In the genomic region with DNA sequence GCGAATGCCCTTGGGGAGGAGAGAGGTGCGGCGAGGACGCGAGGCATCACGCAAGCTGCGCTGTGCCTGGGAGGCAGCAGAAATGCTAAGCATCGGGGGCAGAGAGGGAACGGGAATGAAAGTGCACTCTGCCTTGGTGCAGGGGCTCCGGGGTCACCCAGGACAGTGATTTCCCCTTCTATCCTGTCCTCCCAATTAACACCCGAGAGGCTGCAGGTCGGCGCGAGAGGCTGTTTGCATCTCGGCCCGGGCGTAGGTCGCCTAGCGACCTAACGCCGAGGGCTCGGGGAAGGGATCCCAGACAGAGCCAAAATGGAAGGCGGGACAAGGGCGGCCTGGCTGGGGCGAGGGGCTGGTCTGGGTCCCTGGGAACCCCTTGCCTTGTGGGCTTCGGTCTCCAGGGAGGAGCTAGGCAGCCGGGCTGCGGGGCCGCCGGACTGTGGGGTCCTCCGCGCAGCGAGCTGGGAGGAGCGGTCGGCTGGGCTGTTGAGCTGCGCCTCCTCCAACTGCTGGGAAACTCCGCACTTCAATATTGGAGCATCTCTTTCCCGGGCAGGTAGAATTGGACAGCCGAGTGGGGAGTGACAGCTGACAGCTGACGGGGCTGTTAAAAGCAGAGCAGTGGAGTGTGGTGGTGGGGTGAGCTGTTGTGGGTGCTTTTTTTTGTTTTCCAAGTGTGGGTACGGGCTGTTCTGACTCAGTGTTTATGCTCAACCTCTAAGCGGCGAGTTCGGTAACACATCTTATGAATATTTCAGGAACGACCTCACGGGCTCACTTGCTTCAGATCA, we compare ENCODE assay signal across 8 cellular contexts. TPM values are rescaled to one million over a fixed set of nuclear protein-coding genes. Genes with fewer than 3 reads are reported as not detected.
DNase-seq lines count a peak whose midpoint lies in the region; ATAC-seq and TF ChIP-seq lines count a peak whose summit lies in the region.

No MANE protein-coding gene starts in this region.

- in situ Hi-C loops in transverse colon (cut with MboI; ENCODE audit: low pct_ligation_motif_present in 1 of 4, low pct_unique_long_range_greater_than_20kb in 1 of 4, low sequenced_read_pairs in 3 of 4) = loop anchor here in 2 of 4 donors (25.0 kb wide), 1 partner anchor 96 kb away; no protein-coding TSS in a partner anchor

- no peak overlapping the region for H3K27ac ChIP-seq in naive thymus-derived CD4-positive, alpha-beta T cell (ENCODE audit: low read depth, low read length)
- no peak overlapping the region for H3K27ac ChIP-seq in transverse colon

- H3K27ac Mint-ChIP-seq in naive thymus-derived CD4-positive, alpha-beta T cell = peak overlapping the region in 2 of 9 donors; percentile 48 to 62

- H3K27me3 ChIP-seq in endocrine pancreas (ENCODE audit: control insufficient read depth, insufficient read depth, low read length) = peaks cover 10% of the 10 kb centered on the region
- H3K27me3 ChIP-seq in naive thymus-derived CD4-positive, alpha-beta T cell (ENCODE audit: control insufficient read depth in 2 of 2, insufficient read depth in 2 of 2, low read length in 2 of 2) = peaks cover 28 to 37% of the 10 kb centered on the region in 2 donors
- peaks cover 83% of the 10 kb centered on the region for H3K27me3 ChIP-seq in transverse colon

- H3K4me1 ChIP-seq in endocrine pancreas (ENCODE audit: control insufficient read depth, insufficient read depth, low read length) (no peaks in the 10 kb centered on the region), transverse colon (peaks cover 3 to 19% (median 15%) of the 10 kb centered on the region in 4 donors)
- H3K4me1 ChIP-seq in naive thymus-derived CD4-positive, alpha-beta T cell (ENCODE audit: control insufficient read depth in 2 of 2, insufficient read depth in 2 of 2, low read length in 2 of 2) = peaks cover 8 to 13% of the 10 kb centered on the region in 2 donors

- H3K9me3 Mint-ChIP-seq in naive thymus-derived CD4-positive, alpha-beta T cell = peaks cover 0 to 9% (median 4%) of the 10 kb centered on the region in 11 donors

- peaks cover 68 to 87% (median 79%) of the 10 kb centered on the region in 5 donors for H3K27me3 Mint-ChIP-seq in naive thymus-derived CD4-positive, alpha-beta T cell

- POLR2A ChIA-PET in naive thymus-derived CD4-positive, alpha-beta T cell (lab: Charles Lee) = no interaction called here

- no peak for TF ChIP-seq POLR2A in transverse colon (IDR thresholded peaks at IDR 0.05)

- H3K9ac ChIP-seq in endocrine pancreas (ENCODE audit: control insufficient read depth, insufficient read depth, low read length) = no peak overlapping the region

- no peak for TF ChIP-seq CTCF in transverse colon (IDR thresholded peaks at IDR 0.05)

- peaks cover 0 to 5% (median 3%) of the 10 kb centered on the region in 5 donors for H3K36me3 Mint-ChIP-seq in naive thymus-derived CD4-positive, alpha-beta T cell

- TF ChIP-seq EP300 in transverse colon (IDR thresholded peaks at IDR 0.05; ENCODE audit: low read depth) = no peak

- ATAC-seq in HG03095 (IDR thresholded peaks at IDR 0.05; ENCODE audit: unreplicated experiment) = peak; percentile 32
- ATAC-seq in naive thymus-derived CD4-positive, alpha-beta T cell = peak; percentile 32

- H3K4me3 ChIP-seq in endocrine pancreas (ENCODE audit: control insufficient read depth, insufficient read depth, low read length) (peak overlapping the region; percentile 19), transverse colon (peak overlapping the region; percentile 27 to 68 (median 46))
- H3K4me3 ChIP-seq in naive thymus-derived CD4-positive, alpha-beta T cell (ENCODE audit: low read length) = peak overlapping the region; percentile 63

- H3K4me1 Mint-ChIP-seq in naive thymus-derived CD4-positive, alpha-beta T cell = peaks cover 15 to 37% (median 20%) of the 10 kb centered on the region in 7 donors

- H3K36me3 ChIP-seq in endocrine pancreas (ENCODE audit: control insufficient read depth, insufficient read depth, low read length) (no peaks in the 10 kb centered on the region), transverse colon (no peaks in the 10 kb centered on the region)
- H3K36me3 ChIP-seq in naive thymus-derived CD4-positive, alpha-beta T cell (ENCODE audit: control insufficient read depth in 2 of 3, insufficient read depth in 3 of 3, low read length in 3 of 3) = no peaks in the 10 kb centered on the region

- intact Hi-C loops in naive thymus-derived CD4-positive, alpha-beta T cell (cut with micrococcal nuclease) = loop anchor here (2.0 kb wide), 2 partner anchors 15 to 27 kb away; partner anchors contain the start of gene ALKBH8 (in 2 of the 2)
- intact Hi-C loops in transverse colon (cut with DNase I; ENCODE audit: low total_unique reads) = no loop called here

- CTCF ChIA-PET in naive thymus-derived CD4-positive, alpha-beta T cell (lab: Charles Lee) = interaction anchor here (1.4 kb wide), 1 partner anchor 9 kb away, joined by 3 read pairs; no protein-coding TSS in a partner anchor

- H3K9me3 ChIP-seq in endocrine pancreas (ENCODE audit: control insufficient read depth, low read length) (no peaks in the 10 kb centered on the region), transverse colon (no peaks in the 10 kb centered on the region)
- H3K9me3 ChIP-seq in naive thymus-derived CD4-positive, alpha-beta T cell (ENCODE audit: control insufficient read depth in 2 of 3, low read length in 3 of 3) = no peaks in the 10 kb centered on the region

- H3K4me3 Mint-ChIP-seq in naive thymus-derived CD4-positive, alpha-beta T cell = peak overlapping the region; percentile 83 to 94 (median 87)

- DNase-seq in NCI-H510A treated with DMSO at 0.1 percent for 48 hours (lab: John Stamatoyannopoulos, UW) (peak; percentile 45), NCI-H510A (lab: John Stamatoyannopoulos, UW) (no peak), transverse colon (no peak), OCI-M2 (lab: John Stamatoyannopoulos, UW; ENCODE audit: unreplicated experiment) (no peak)
- DNase-seq in activated CD4-positive, alpha-beta T cell treated with anti-CD3 and anti-CD28 coated beads for 24 hours (ENCODE audit: low read depth in 2 of 2) = peak; percentile 13 to 25
- DNase-seq in naive thymus-derived CD4-positive, alpha-beta T cell = peak in 3 of 9 donors; percentile 9 to 34 (median 15)

- 2 to 5% methylated on average over 6 to 46 of the region's 46 CpGs for WGBS in transverse colon (ENCODE audit: low coverage in 1 of 2), 2 donors

RNA-seq across cellular contexts. Expression of gene ELMOD1, which starts 0.7 kb away (rescaled TPM):
- total RNA-seq in naive thymus-derived CD4-positive, alpha-beta T cell = not detected
- polyA plus RNA-seq in naive thymus-derived CD4-positive, alpha-beta T cell = not detected
- total RNA-seq in transverse colon = under 1 TPM in 2 of 4 donors, not detected in 2; 0.16 to 0.27 TPM

RNA-seq across cellular contexts. Expression of gene ALKBH8, which starts 26.1 kb away (rescaled TPM):
- total RNA-seq in naive thymus-derived CD4-positive, alpha-beta T cell = 10 to 100 TPM in 4 of 5 experiments, 1 to 10 TPM in 1; 9.5 to 19.1 (median 12.6) TPM
- 10 to 100 TPM in 1 of 2 donors, 1 to 10 TPM in 1; 9.4 to 11.6 TPM for polyA plus RNA-seq in naive thymus-derived CD4-positive, alpha-beta T cell
- 1 to 10 TPM in 3 of 4 donors, under 1 TPM in 1; 0.60 to 5.6 (median 3.9) TPM for total RNA-seq in transverse colon

Comparison
In these comparisons a context has a peak if more than half of its experiments do, and no peak if none do; other contexts are left out.
1. DNase-seq: peak in NCI-H510A treated with DMSO at 0.1 percent for 48 hours (single experiment) and activated CD4-positive, alpha-beta T cell treated with anti-CD3 and anti-CD28 coated beads for 24 hours (2 of 2); none in NCI-H510A (single experiment), transverse colon (single experiment) and OCI-M2 (single experiment).
2. Peak in every context shown above with its lines, with median percentiles within 50 percentile points of each other: H3K4me3 ChIP-seq.